ENCODE assay signal across 1 cellular context in the genomic region with DNA sequence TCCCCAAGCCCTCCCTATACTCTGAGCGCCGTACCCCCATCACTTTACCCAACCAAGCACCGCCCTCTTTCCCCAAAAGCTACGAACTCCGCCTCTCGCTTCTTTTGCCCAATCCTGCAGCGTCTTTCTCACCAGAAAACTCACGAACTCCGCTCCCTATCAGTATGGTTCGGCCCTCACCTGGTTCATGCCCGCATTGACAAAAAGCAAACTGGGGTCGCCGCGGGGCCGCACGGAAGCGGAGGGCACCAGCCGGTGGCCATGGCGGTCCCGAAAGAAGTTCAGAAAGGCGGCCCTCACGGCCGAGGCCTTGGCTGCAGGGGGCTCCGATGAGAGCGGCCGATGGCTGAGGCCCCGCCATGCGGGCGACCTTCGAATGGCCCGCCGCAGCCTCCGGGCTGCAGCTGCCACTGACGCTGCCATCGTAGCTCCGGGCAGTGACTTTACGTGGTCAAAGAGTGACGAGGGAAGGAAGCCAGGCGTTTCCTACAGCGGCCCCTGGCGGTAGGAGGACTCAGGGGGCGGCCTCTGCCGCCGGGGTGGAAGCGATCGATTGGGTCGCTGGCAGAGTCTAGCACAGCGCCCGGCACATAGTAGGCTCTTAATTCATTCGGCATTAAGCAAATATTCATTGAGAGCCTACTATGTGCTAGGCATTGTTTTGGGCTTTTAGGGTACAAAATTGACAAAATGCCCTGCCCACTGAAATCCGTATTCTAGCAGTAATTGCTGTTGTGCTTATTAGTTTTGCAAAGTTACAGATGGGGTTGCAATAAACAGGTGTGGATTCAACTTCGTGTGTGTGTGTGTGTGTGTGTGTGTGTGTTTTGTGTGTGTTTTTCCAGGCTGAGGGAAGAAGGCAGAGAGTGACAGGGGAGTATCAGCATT.
TF ChIP-seq lines count a peak whose summit lies in the region.

Gene AARS2 (minus strand): TSS at position 447 of the 888 bp plus-strand sequence. CDS start 24 bp downstream, at position 423.

TF ChIP-seq in HepG2, 621 proteins besides CTCF, POLR2A, EP300 and RAD21 (continued from another document and continues in another):
- TF ChIP-seq JUN (CRISPR knock-in tag; IDR thresholded peaks at IDR 0.05) (peak; percentile 83), ZNF496 (CRISPR knock-in tag; IDR thresholded peaks at IDR 0.05; ENCODE audit: insufficient replicate concordance) (no peak), ZNF10 (CRISPR knock-in tag; IDR thresholded peaks at IDR 0.05; ENCODE audit: borderline replicate concordance, low read depth) (no peak), MAFK (conservative IDR thresholded peaks at IDR 0.05 in 1 of 2, IDR thresholded peaks at IDR 0.05 in 1 of 2; ENCODE audit: low read length in 2 of 2) (0 out of 4 replicates have a peak, but pooled peaks of 1 of the 2 experiments have one; percentile 10), ZFP1 (CRISPR knock-in tag; IDR thresholded peaks at IDR 0.05) (peak; percentile 94), MAFF (IDR thresholded peaks at IDR 0.05; ENCODE audit: low read depth, low read length) (no peak), ZNF263 (CRISPR knock-in tag; IDR thresholded peaks at IDR 0.05) (peak; percentile 54), ZNF703 (CRISPR knock-in tag; IDR thresholded peaks at IDR 0.05; ENCODE audit: borderline replicate concordance) (peak; percentile 90; the same call in 1 of the 2 replicates), HMG20A (CRISPR knock-in tag; IDR thresholded peaks at IDR 0.05; ENCODE audit: borderline replicate concordance) (peak; percentile 83), ZNF234 (CRISPR knock-in tag; conservative IDR thresholded peaks at IDR 0.05) (0 out of 2 replicates have a peak, but pooled peaks have one; percentile 63), SP140L (CRISPR knock-in tag; IDR thresholded peaks at IDR 0.05; ENCODE audit: borderline replicate concordance) (peak; percentile 94; the same call in 1 of the 2 replicates), PHF8 (CRISPR knock-in tag; IDR thresholded peaks at IDR 0.05) (peak; percentile 98), ADNP (CRISPR knock-in tag; IDR thresholded peaks at IDR 0.05) (peak; percentile 95), KLF9 (CRISPR knock-in tag; IDR thresholded peaks at IDR 0.05; ENCODE audit: low read depth) (no peak), XRCC5 (optimal IDR thresholded peaks at IDR 0.05; ENCODE audit: low read length) (peak; percentile 98), RBFOX2 (IDR thresholded peaks at IDR 0.05; ENCODE audit: low read depth, low read length) (peak; percentile 98), TOE1 (CRISPR knock-in tag; IDR thresholded peaks at IDR 0.05) (peak; percentile 99), MED13 (CRISPR knock-in tag; IDR thresholded peaks at IDR 0.05) (0 out of 2 replicates have a peak, but pooled peaks have one; percentile 81), ZSCAN21 (CRISPR knock-in tag; IDR thresholded peaks at IDR 0.05; ENCODE audit: borderline replicate concordance) (peak; percentile 95), SUZ12 (IDR thresholded peaks at IDR 0.05; ENCODE audit: low read depth, low read length) (no peak), ZNF383 (CRISPR knock-in tag; IDR thresholded peaks at IDR 0.05; ENCODE audit: borderline replicate concordance) (0 out of 2 replicates have a peak, but pooled peaks have one; percentile 44), STAT6 (CRISPR knock-in tag; IDR thresholded peaks at IDR 0.05; ENCODE audit: borderline replicate concordance) (peak; percentile 61; the same call in 1 of the 2 replicates), ZNF709 (CRISPR knock-in tag; IDR thresholded peaks at IDR 0.05) (0 out of 2 replicates have a peak, but pooled peaks have one; percentile 64), ZNF891 (CRISPR knock-in tag; IDR thresholded peaks at IDR 0.05) (peak; percentile 98), MYNN (CRISPR knock-in tag; IDR thresholded peaks at IDR 0.05; ENCODE audit: low read depth) (peak; percentile 94; the same call in 1 of the 2 replicates), ZNF337 (CRISPR knock-in tag; IDR thresholded peaks at IDR 0.05; ENCODE audit: borderline replicate concordance, low read depth) (peak; percentile 84; the same call in 1 of the 2 replicates), SNAPC2 (CRISPR knock-in tag; IDR thresholded peaks at IDR 0.05) (peak; percentile 80; the same call in 1 of the 2 replicates), NFE2 (CRISPR knock-in tag; IDR thresholded peaks at IDR 0.05) (0 out of 2 replicates have a peak, but pooled peaks have one; percentile 16), SOX6 (IDR thresholded peaks at IDR 0.05) (no peak), SOX6 (CRISPR knock-in tag; IDR thresholded peaks at IDR 0.05) (peak; percentile 86), SMC3 (IDR thresholded peaks at IDR 0.05; ENCODE audit: low read length) (no peak; the same call in 1 of the 2 replicates), HOXA3 (CRISPR knock-in tag; IDR thresholded peaks at IDR 0.05) (peak; percentile 98), KDM5B (CRISPR knock-in tag; IDR thresholded peaks at IDR 0.05; ENCODE audit: borderline replicate concordance) (peak; percentile 96; the same call in 1 of the 2 replicates), ATF1 (CRISPR knock-in tag; IDR thresholded peaks at IDR 0.05) (peak; percentile 89), IKZF1 (IDR thresholded peaks at IDR 0.05) (no peak), ZNF256 (CRISPR knock-in tag; conservative IDR thresholded peaks at IDR 0.05) (0 out of 2 replicates have a peak, but pooled peaks have one; percentile 82), TFE3 (CRISPR knock-in tag; IDR thresholded peaks at IDR 0.05) (peak; percentile 89), PLRG1 (conservative IDR thresholded peaks at IDR 0.05) (no peak), RFX5 (IDR thresholded peaks at IDR 0.05; ENCODE audit: low read depth, low read length) (peak; percentile 53), ZBTB3 (CRISPR knock-in tag; IDR thresholded peaks at IDR 0.05; ENCODE audit: borderline replicate concordance, low read depth) (peak; percentile 62; the same call in 1 of the 2 replicates), FOXA1 (IDR thresholded peaks at IDR 0.05) (no peak), FOXA1 (CRISPR knock-in tag; IDR thresholded peaks at IDR 0.05) (peak; percentile 75), ZNF670 (CRISPR knock-in tag; IDR thresholded peaks at IDR 0.05; ENCODE audit: borderline replicate concordance) (peak; percentile 96), ZNF230 (CRISPR knock-in tag; IDR thresholded peaks at IDR 0.05) (peak; percentile 98), ZNF550 (CRISPR knock-in tag; IDR thresholded peaks at IDR 0.05; ENCODE audit: borderline replicate concordance) (0 out of 2 replicates have a peak, but pooled peaks have one; percentile 21), ZNF543 (CRISPR knock-in tag; IDR thresholded peaks at IDR 0.05) (peak; percentile 98), PITX1 (CRISPR knock-in tag; IDR thresholded peaks at IDR 0.05) (peak; percentile 91), NR2F1 (CRISPR knock-in tag; IDR thresholded peaks at IDR 0.05) (peak in 1 of 2 experiments; percentile 61; a peak in 2 of 4 replicates)
- TF ChIP-seq, protein P1, sequence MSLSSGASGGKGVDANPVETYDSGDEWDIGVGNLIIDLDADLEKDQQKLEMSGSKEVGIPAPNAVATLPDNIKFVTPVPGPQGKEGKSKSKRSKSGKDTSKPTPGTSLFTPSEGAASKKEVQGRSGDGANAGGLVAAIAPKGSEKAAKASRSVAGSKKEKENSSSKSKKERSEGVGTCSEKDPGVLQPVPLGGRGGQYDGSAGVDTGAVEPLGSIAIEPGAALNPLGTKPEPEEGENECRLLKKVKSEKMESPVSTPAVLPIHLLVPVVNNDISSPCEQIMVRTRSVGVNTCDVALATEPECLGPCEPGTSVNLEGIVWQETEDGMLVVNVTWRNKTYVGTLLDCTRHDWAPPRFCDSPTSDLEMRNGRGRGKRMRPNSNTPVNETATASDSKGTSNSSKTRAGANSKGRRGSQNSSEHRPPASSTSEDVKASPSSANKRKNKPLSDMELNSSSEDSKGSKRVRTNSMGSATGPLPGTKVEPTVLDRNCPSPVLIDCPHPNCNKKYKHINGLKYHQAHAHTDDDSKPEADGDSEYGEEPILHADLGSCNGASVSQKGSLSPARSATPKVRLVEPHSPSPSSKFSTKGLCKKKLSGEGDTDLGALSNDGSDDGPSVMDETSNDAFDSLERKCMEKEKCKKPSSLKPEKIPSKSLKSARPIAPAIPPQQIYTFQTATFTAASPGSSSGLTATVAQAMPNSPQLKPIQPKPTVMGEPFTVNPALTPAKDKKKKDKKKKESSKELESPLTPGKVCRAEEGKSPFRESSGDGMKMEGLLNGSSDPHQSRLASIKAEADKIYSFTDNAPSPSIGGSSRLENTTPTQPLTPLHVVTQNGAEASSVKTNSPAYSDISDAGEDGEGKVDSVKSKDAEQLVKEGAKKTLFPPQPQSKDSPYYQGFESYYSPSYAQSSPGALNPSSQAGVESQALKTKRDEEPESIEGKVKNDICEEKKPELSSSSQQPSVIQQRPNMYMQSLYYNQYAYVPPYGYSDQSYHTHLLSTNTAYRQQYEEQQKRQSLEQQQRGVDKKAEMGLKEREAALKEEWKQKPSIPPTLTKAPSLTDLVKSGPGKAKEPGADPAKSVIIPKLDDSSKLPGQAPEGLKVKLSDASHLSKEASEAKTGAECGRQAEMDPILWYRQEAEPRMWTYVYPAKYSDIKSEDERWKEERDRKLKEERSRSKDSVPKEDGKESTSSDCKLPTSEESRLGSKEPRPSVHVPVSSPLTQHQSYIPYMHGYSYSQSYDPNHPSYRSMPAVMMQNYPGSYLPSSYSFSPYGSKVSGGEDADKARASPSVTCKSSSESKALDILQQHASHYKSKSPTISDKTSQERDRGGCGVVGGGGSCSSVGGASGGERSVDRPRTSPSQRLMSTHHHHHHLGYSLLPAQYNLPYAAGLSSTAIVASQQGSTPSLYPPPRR (CRISPR knock-in tag; IDR thresholded peaks at IDR 0.05; ENCODE audit: borderline replicate concordance), result peak; percentile 74
- TF ChIP-seq, protein P2, sequence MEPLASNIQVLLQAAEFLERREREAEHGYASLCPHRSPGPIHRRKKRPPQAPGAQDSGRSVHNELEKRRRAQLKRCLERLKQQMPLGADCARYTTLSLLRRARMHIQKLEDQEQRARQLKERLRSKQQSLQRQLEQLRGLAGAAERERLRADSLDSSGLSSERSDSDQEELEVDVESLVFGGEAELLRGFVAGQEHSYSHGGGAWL (CRISPR knock-in tag; IDR thresholded peaks at IDR 0.05), result peak; percentile 98
- TF ChIP-seq, protein P3, sequence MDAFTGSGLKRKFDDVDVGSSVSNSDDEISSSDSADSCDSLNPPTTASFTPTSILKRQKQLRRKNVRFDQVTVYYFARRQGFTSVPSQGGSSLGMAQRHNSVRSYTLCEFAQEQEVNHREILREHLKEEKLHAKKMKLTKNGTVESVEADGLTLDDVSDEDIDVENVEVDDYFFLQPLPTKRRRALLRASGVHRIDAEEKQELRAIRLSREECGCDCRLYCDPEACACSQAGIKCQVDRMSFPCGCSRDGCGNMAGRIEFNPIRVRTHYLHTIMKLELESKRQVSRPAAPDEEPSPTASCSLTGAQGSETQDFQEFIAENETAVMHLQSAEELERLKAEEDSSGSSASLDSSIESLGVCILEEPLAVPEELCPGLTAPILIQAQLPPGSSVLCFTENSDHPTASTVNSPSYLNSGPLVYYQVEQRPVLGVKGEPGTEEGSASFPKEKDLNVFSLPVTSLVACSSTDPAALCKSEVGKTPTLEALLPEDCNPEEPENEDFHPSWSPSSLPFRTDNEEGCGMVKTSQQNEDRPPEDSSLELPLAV (CRISPR knock-in tag; conservative IDR thresholded peaks at IDR 0.05; ENCODE audit: low read depth), result no peak
- TF ChIP-seq, protein P4, sequence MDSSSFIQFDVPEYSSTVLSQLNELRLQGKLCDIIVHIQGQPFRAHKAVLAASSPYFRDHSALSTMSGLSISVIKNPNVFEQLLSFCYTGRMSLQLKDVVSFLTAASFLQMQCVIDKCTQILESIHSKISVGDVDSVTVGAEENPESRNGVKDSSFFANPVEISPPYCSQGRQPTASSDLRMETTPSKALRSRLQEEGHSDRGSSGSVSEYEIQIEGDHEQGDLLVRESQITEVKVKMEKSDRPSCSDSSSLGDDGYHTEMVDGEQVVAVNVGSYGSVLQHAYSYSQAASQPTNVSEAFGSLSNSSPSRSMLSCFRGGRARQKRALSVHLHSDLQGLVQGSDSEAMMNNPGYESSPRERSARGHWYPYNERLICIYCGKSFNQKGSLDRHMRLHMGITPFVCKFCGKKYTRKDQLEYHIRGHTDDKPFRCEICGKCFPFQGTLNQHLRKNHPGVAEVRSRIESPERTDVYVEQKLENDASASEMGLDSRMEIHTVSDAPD (CRISPR knock-in tag; IDR thresholded peaks at IDR 0.05), result peak; percentile 88
- TF ChIP-seq, protein P5, sequence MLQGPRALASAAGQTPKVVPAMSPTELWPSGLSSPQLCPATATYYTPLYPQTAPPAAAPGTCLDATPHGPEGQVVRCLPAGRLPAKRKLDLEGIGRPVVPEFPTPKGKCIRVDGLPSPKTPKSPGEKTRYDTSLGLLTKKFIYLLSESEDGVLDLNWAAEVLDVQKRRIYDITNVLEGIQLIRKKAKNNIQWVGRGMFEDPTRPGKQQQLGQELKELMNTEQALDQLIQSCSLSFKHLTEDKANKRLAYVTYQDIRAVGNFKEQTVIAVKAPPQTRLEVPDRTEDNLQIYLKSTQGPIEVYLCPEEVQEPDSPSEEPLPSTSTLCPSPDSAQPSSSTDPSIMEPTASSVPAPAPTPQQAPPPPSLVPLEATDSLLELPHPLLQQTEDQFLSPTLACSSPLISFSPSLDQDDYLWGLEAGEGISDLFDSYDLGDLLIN (CRISPR knock-in tag; IDR thresholded peaks at IDR 0.05; ENCODE audit: borderline replicate concordance), result 0 out of 2 replicates have a peak, but pooled peaks have one; percentile 81
